In genomic region chr2:12652723-12653122, GRCh38 we compare ENCODE assay signal across 25 cellular contexts.
"Had no signal": no experiment of that assay in that cellular context is flagged by ENCODE, and none has a peak within 500 bp of the region (broad histone marks: within the 10 kb centered on the region; RNA-seq: fewer than 3 reads in every experiment).

No MANE protein-coding gene starts in this region.

- H3K4me1 ChIP-seq: breast epithelium had no signal

- ATAC-seq: Panc1 had no signal

- H3K27me3 Mint-ChIP-seq: activated CD4-positive, alpha-beta T cell treated with anti-CD3 and anti-CD28 coated beads, Interleukin-2, amount 10 ng/mL, durations not matched to agents 7 days and 5 days had no signal

- H3K27me3 ChIP-seq: breast epithelium, MG63 had no signal

- H3K27ac ChIP-seq: breast epithelium, VCaP had no signal

- H3K27ac Mint-ChIP-seq: activated CD4-positive, alpha-beta memory T cell treated with anti-CD3 and anti-CD28 coated beads, Interleukin-2, amount 10 ng/mL, durations not matched to agents 7 days and 5 days; activated CD4-positive, alpha-beta T cell treated with anti-CD3 and anti-CD28 coated beads, Interleukin-2, amount 10 ng/mL, durations not matched to agents 7 days and 5 days had no signal

- H3K9me3 ChIP-seq: breast epithelium had no signal

- H3K4me3 ChIP-seq: breast epithelium, MG63 had no signal

- DNase-seq: activated CD4-positive, alpha-beta memory T cell treated with anti-CD3 and anti-CD28 coated beads, Interleukin-2, amount 10 ng/mL, durations not matched to agents 7 days and 5 days; activated CD4-positive, alpha-beta T cell treated with anti-CD3 and anti-CD28 coated beads, Interleukin-2, amount 10 ng/mL, durations not matched to agents 7 days and 5 days; activated CD4-positive, CD25-positive, alpha-beta regulatory T cell; activated naive CD4-positive, alpha-beta T cell treated with anti-CD3 and anti-CD28 coated beads, Interleukin-2, amount 50 U/mL, for 16 hours; activated T-cell treated with anti-CD3 and anti-CD28 coated beads for 4 hours; activated T-cell treated with anti-CD3 and anti-CD28 coated beads, Interleukin-2, amount 50 U/mL, for 48 hours; aorta; MG63; MV-4-11; NCI-H1092 treated with DMSO at 0.1 percent for 48 hours; NCI-H1417 treated with DMSO at 0.1 percent for 48 hours; NCI-H1694 treated with DMSO at 0.1 percent for 48 hours; NCI-H2029 treated with DMSO at 0.1 percent for 48 hours; NCI-H345; NCI-H510A treated with DMSO at 0.1 percent for 48 hours; NCI-H69; NK-92 treated with Interleukin-12 subunit alpha and Interleukin-12 subunit beta, amount 100 ng/mL, for 24 hours; OCI-M1; RPMI8226; SHP77; T-helper 2 cell; T1000 had no signal

- H3K36me3 ChIP-seq: breast epithelium, MG63 had no signal

- H3K4me3 Mint-ChIP-seq: activated CD4-positive, alpha-beta memory T cell treated with anti-CD3 and anti-CD28 coated beads, Interleukin-2, amount 10 ng/mL, durations not matched to agents 7 days and 5 days; activated CD4-positive, alpha-beta T cell treated with anti-CD3 and anti-CD28 coated beads, Interleukin-2, amount 10 ng/mL, durations not matched to agents 7 days and 5 days had no signal
